ENCODE assay signal across 14 cellular contexts in genomic region chr6:10962673-10963072, GRCh38.
A peak's percentile ranks its signal among the peaks of the same experiment; 100 is the strongest.
DNase-seq lines count a peak whose midpoint lies in the region; ATAC-seq and TF ChIP-seq lines count a peak whose summit lies in the region.
"Had no signal": no experiment of that assay in that cellular context is flagged by ENCODE, and none has a peak within 500 bp of the region (broad histone marks: within the 10 kb centered on the region; RNA-seq: fewer than 3 reads in every experiment).

No MANE protein-coding gene starts in this region.

- H3K27ac Mint-ChIP-seq in T-helper 17 cell: no peak overlapping the region
- H3K27ac Mint-ChIP-seq: activated CD4-positive, alpha-beta memory T cell treated with anti-CD3 and anti-CD28 coated beads, Interleukin-2, amount 10 ng/mL, durations not matched to agents 7 days and 5 days; CD8-positive, alpha-beta T cell had no signal

- DNase-seq in ELR (ENCODE audit: low read depth) (peak; percentile 69), astrocyte of the spinal cord (ENCODE audit: low read depth, low spot score) (peak; percentile 75), kidney tubule cell (ENCODE audit: low spot score) (peak; percentile 33), NCI-H187 (lab: John Stamatoyannopoulos, UW) (no peak), T-helper 17 cell (no peak)
- no peak for DNase-seq in central memory CD4-positive, alpha-beta T cell
- DNase-seq: activated CD4-positive, alpha-beta memory T cell treated with anti-CD3 and anti-CD28 coated beads, Interleukin-2, amount 10 ng/mL, durations not matched to agents 7 days and 5 days; CD8-positive, alpha-beta T cell; gastrocnemius medialis; NCI-H1092; NCI-H774; T-helper 1 cell had no signal

- no peak overlapping the region for H3K4me3 ChIP-seq in astrocyte of the spinal cord (ENCODE audit: low read depth, low read length)
- H3K4me3 ChIP-seq: gastrocnemius medialis had no signal

- ATAC-seq in HG02973 (IDR thresholded peaks at IDR 0.05; ENCODE audit: unreplicated experiment) (peak; percentile 61), T-helper 17 cell (no peak), GM21786 (IDR thresholded peaks at IDR 0.05; ENCODE audit: unreplicated experiment) (no peak)
- ATAC-seq: CD8-positive, alpha-beta T cell; gastrocnemius medialis had no signal

- in situ Hi-C loops in astrocyte of the spinal cord (cut with HindIII; ENCODE audit: low sequenced_read_pairs): loop anchor here (25.0 kb wide), 1 partner anchor 525 kb away; no protein-coding TSS in a partner anchor

- H3K4me1 Mint-ChIP-seq in T-helper 17 cell: no peaks in the 10 kb centered on the region
- H3K4me1 Mint-ChIP-seq: activated CD4-positive, alpha-beta memory T cell treated with anti-CD3 and anti-CD28 coated beads, Interleukin-2, amount 10 ng/mL, durations not matched to agents 7 days and 5 days had no signal

- H3K4me3 Mint-ChIP-seq in T-helper 17 cell: no peak overlapping the region
- H3K4me3 Mint-ChIP-seq: activated CD4-positive, alpha-beta memory T cell treated with anti-CD3 and anti-CD28 coated beads, Interleukin-2, amount 10 ng/mL, durations not matched to agents 7 days and 5 days; CD8-positive, alpha-beta T cell had no signal

- TF ChIP-seq CTCF in astrocyte of the spinal cord (IDR thresholded peaks at IDR 0.05; ENCODE audit: low read depth, low read length): no peak

- no peaks in the 10 kb centered on the region for H3K9me3 ChIP-seq in T-helper 17 cell (ENCODE audit: control insufficient read depth, low read length, poor library complexity, severe bottlenecking)
- H3K9me3 ChIP-seq: gastrocnemius medialis had no signal

- H3K27me3 Mint-ChIP-seq in T-helper 17 cell: peaks cover 19% of the 10 kb centered on the region

- H3K36me3 Mint-ChIP-seq in T-helper 17 cell (ENCODE audit: low read depth): no peaks in the 10 kb centered on the region
- H3K36me3 Mint-ChIP-seq: CD8-positive, alpha-beta T cell had no signal

Comparison
In these comparisons a context has a peak if more than half of its experiments do, and no peak if none do; other contexts are left out.
1. DNase-seq: peak in ELR (single experiment), astrocyte of the spinal cord (single experiment) and kidney tubule cell (single experiment); none in NCI-H187 (0 of 2), T-helper 17 cell (0 of 3) and central memory CD4-positive, alpha-beta T cell (single experiment).